ENCODE assay signal across 8 cellular contexts in the genomic region with DNA sequence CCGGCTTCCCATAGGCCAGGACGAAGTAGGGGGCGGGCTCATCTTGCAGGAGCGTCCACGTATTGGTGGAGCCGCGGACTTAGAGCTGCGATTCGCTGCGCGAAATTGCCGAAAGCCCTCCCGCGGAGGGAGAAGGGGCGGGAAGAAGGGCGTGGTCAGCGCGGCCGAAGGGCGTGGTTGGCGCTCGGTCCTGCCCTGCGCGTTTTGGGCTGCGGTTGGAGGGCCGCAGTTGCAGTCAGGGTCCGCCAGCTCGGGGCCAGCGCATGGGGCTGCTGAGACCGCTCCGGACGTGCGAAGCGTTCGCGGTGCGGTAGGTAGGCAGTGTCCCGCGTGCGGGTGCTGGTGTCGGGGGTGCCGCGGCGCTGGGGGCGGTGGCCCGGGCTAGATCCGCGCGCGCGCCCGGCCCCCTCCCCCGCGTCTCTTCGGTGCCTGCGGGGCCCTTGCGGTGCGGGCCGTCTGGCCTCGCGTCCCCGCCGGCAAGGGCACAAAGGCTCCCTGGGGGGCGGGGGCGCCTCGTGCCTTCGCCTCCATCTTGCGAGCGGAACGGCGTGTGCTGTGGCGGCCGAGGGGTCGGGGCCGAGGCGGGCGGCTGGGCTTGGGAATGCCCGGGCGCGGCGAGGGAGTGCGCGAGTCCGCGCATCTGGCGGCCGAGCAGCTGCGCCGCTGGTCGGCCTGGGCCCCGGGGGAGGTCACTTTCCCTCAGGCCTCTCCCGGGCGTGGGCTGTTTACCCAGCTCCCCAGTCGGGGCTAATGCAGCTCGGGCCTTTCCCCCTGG. TPM values are rescaled to one million over a fixed set of nuclear protein-coding genes. Genes with fewer than 3 reads are reported as not detected.
DNase-seq lines count a peak whose midpoint lies in the region; ATAC-seq, FAIRE-seq and TF ChIP-seq lines count a peak whose summit lies in the region.

A gene with protein sequence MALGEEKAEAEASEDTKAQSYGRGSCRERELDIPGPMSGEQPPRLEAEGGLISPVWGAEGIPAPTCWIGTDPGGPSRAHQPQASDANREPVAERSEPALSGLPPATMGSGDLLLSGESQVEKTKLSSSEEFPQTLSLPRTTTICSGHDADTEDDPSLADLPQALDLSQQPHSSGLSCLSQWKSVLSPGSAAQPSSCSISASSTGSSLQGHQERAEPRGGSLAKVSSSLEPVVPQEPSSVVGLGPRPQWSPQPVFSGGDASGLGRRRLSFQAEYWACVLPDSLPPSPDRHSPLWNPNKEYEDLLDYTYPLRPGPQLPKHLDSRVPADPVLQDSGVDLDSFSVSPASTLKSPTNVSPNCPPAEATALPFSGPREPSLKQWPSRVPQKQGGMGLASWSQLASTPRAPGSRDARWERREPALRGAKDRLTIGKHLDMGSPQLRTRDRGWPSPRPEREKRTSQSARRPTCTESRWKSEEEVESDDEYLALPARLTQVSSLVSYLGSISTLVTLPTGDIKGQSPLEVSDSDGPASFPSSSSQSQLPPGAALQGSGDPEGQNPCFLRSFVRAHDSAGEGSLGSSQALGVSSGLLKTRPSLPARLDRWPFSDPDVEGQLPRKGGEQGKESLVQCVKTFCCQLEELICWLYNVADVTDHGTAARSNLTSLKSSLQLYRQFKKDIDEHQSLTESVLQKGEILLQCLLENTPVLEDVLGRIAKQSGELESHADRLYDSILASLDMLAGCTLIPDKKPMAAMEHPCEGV (plus strand): TSS at position 202 of the 775 bp plus-strand sequence. CDS start 13,029 bp downstream, outside the sequence.

- no peaks in the 10 kb centered on the region for H3K27me3 ChIP-seq in BE2C
- H3K27me3 ChIP-seq in kidney epithelial cell (ENCODE audit: control insufficient read depth, insufficient read depth, low read length), result no peaks in the 10 kb centered on the region

- H3K9me3 Mint-ChIP-seq in activated CD4-positive, alpha-beta T cell treated with anti-CD3 and anti-CD28 coated beads for 36 hours (ENCODE audit: low read depth), result no peaks in the 10 kb centered on the region

- DNase-seq in BE2C (peak; percentile 92), GM19239 (ENCODE audit: insufficient read length, low spot score) (peak; percentile 93), NCI-H510A treated with DMSO at 0.1 percent for 48 hours (lab: John Stamatoyannopoulos, UW) (peak; percentile 90), choroid plexus epithelial cell (ENCODE audit: low read depth) (peak; percentile 98), kidney epithelial cell (ENCODE audit: low read depth) (peak; percentile 90)
- peak; percentile 98 for DNase-seq in activated CD4-positive, alpha-beta T cell treated with anti-CD3 and anti-CD28 coated beads for 36 hours
- DNase-seq in stimulated activated CD4-positive, alpha-beta T cell treated with anti-CD3 and anti-CD28 coated beads, Interleukin-15, amount 100 ng/mL, for 24 hours, result peak; percentile 98

- H3K4me1 ChIP-seq in BE2C, result no peaks in the 10 kb centered on the region

- H3K4me1 Mint-ChIP-seq in activated CD4-positive, alpha-beta T cell treated with anti-CD3 and anti-CD28 coated beads for 36 hours, result peaks cover 54% of the 10 kb centered on the region

- 0 out of 2 replicates have a peak, but pooled peaks cover 3% of the 10 kb centered on the region for H3K36me3 ChIP-seq in BE2C
- no peaks in the 10 kb centered on the region for H3K36me3 ChIP-seq in kidney epithelial cell (ENCODE audit: control insufficient read depth, insufficient read depth, low read length)

- peak within 1 kb of the TSS; percentile 84 for H3K27ac Mint-ChIP-seq in activated CD4-positive, alpha-beta T cell treated with anti-CD3 and anti-CD28 coated beads for 36 hours

- peak; percentile 88 for FAIRE-seq in GM19239 (lab: Jason Lieb, UNC)

- intact Hi-C loops in activated CD4-positive, alpha-beta T cell treated with anti-CD3 and anti-CD28 coated beads for 36 hours (cut with DNase I, micrococcal nuclease), result loop anchor here (1.0 to 5.0 kb wide), 14 partner anchors 67 to 1468 kb away; a partner anchor contains a TSS

- H3K9me3 ChIP-seq in BE2C, result no peaks in the 10 kb centered on the region

- TF ChIP-seq CTCF in BE2C (IDR thresholded peaks at IDR 0.05; ENCODE audit: low read depth, low read length), result no peak
- no peak for TF ChIP-seq CTCF in choroid plexus epithelial cell (conservative IDR thresholded peaks at IDR 0.05; ENCODE audit: low read depth, low read length)
- no peak for TF ChIP-seq CTCF in kidney epithelial cell (IDR thresholded peaks at IDR 0.05; ENCODE audit: insufficient read depth, low read length, poor library complexity, severe bottlenecking)

- H3K4me3 ChIP-seq in BE2C (ENCODE audit: low read depth, low read length) (peak within 1 kb of the TSS; percentile 71), choroid plexus epithelial cell (ENCODE audit: low read depth, low read length) (peak within 1 kb of the TSS; percentile 76), kidney epithelial cell (ENCODE audit: low read depth, low read length) (peak within 1 kb of the TSS; percentile 51)

- ATAC-seq in HG03442 (IDR thresholded peaks at IDR 0.05; ENCODE audit: unreplicated experiment), result peak; percentile 83
- peak; percentile 94 for ATAC-seq in activated CD4-positive, alpha-beta T cell treated with anti-CD3 and anti-CD28 coated beads for 36 hours

- H3K4me3 Mint-ChIP-seq in activated CD4-positive, alpha-beta T cell treated with anti-CD3 and anti-CD28 coated beads for 36 hours, result peak within 1 kb of the TSS; percentile 93

- CTCF ChIA-PET in activated CD4-positive, alpha-beta T cell treated with anti-CD3 and anti-CD28 coated beads for 36 hours (lab: Charles Lee), result interaction anchor here (0.6 to 2.9 kb wide), 15 partner anchors 8 to 1398 kb away, joined by 3 to 33 read pairs (median 5); a partner anchor contains a TSS

- POLR2A ChIA-PET in activated CD4-positive, alpha-beta T cell treated with anti-CD3 and anti-CD28 coated beads for 36 hours (lab: Charles Lee), result interaction anchor here (0.7 to 2.9 kb wide), 10 partner anchors 9 to 533 kb away, joined by 3 to 10 read pairs (median 4); a partner anchor contains a TSS

- no peaks in the 10 kb centered on the region for H3K36me3 Mint-ChIP-seq in activated CD4-positive, alpha-beta T cell treated with anti-CD3 and anti-CD28 coated beads for 36 hours (ENCODE audit: low read depth)

- no peaks in the 10 kb centered on the region for H3K27me3 Mint-ChIP-seq in activated CD4-positive, alpha-beta T cell treated with anti-CD3 and anti-CD28 coated beads for 36 hours

RNA-seq across cellular contexts. Expression of the gene that starts here (rescaled TPM):
- 3.6 TPM for polyA plus RNA-seq in BE2C (2012; ENCODE audit: insufficient read depth, insufficient read length, low read depth)
- 1 to 10 TPM; 4.9 to 6.0 TPM for total RNA-seq in activated CD4-positive, alpha-beta T cell treated with anti-CD3 and anti-CD28 coated beads for 36 hours
- total RNA-seq in kidney epithelial cell, result 5.2 and 7.5 TPM in 2 replicates

Comparison
In these comparisons a context has a peak if more than half of its experiments do, and no peak if none do; other contexts are left out.
1. Peak in every context shown above with its lines: DNase-seq, ATAC-seq and H3K4me3 ChIP-seq.